1 cellular context compared by ENCODE assay signal in the genomic region with DNA sequence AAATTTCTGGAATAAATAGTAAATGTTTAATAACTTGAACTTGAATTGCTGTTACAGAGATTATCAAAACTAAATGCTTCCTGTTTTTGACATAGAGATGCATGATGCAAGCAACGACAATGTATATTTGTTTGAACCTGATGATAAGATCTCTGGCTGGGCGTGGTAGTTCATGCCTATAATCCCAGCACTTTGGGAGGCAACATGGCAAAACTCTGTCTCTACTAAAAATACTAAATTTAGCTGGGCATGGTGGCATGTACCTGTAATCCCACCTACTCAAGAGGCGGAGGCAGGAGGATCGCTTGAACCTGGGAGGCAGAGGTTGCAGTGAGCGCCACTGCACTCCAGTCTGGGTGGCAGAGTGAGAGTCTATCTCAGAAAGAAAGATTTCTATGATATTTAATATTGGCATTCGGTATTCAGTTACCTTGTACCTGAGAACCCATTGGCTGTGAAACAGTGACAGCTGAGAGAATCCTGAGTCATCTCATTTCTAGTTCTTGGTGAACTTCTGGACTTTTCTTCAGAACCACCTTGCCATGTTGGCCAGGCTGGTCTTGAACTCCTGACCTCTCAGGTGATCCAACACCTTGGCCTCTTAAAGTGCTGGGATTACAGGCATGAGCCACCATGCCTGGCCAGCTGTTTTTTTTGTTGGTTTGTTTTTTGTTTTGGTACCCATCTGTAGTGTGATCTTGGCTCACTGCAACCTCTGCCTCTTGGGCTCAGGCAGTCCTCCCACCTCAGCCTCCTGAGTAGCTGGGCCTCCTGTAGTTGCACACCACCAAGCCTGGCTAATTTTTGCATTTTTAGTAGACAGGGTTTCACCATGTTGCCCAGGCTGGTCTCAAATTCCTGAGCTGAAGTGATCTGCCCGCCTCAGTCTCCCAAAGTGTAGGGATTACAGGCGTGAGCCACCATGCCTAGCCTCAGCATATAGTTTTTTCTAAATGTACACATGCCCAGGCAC.
TF ChIP-seq lines count a peak whose summit lies in the region.

No MANE protein-coding gene starts in this region.

TF ChIP-seq in A549, 52 proteins besides CTCF, POLR2A, EP300 and RAD21 (continued from another document):
- no peak for TF ChIP-seq MAFK (IDR thresholded peaks at IDR 0.05; ENCODE audit: partially characterized antibody)
TF ChIP-seq in A549: peak in this region for 2.
